Comparison of ENCODE assay signal across 8 cellular contexts in genomic region chr17:75845058-75845711, GRCh38. TPM values are rescaled to one million over a fixed set of nuclear protein-coding genes. Genes with fewer than 3 reads are reported as not detected.
A peak's percentile ranks its signal among the peaks of the same experiment; 100 is the strongest.
DNase-seq lines count a peak whose midpoint lies in the region; ATAC-seq and TF ChIP-seq lines count a peak whose summit lies in the region.

No MANE protein-coding gene starts in this region.

- H3K36me3 ChIP-seq in cardiac muscle cell: peaks cover 13% of the 10 kb centered on the region

- H3K4me3 ChIP-seq in cardiac muscle cell: no peak overlapping the region

- H3K9me3 Mint-ChIP-seq in activated naive CD8-positive, alpha-beta T cell (ENCODE audit: low read depth): no peaks in the 10 kb centered on the region
- no peaks in the 10 kb centered on the region for H3K9me3 Mint-ChIP-seq in progenitor cell of endocrine pancreas (ENCODE audit: low read depth)

- no peaks in the 10 kb centered on the region for H3K36me3 Mint-ChIP-seq in activated naive CD8-positive, alpha-beta T cell
- peaks cover 6% of the 10 kb centered on the region for H3K36me3 Mint-ChIP-seq in progenitor cell of endocrine pancreas (ENCODE audit: insufficient read depth)

- peak overlapping the region; percentile 59 for H3K27ac ChIP-seq in cardiac muscle cell

- H3K4me1 ChIP-seq in cardiac muscle cell (ENCODE audit: low read depth): peaks cover 23% of the 10 kb centered on the region

- H3K27ac Mint-ChIP-seq in activated naive CD8-positive, alpha-beta T cell: peak overlapping the region; percentile 58
- H3K27ac Mint-ChIP-seq in progenitor cell of endocrine pancreas: peak overlapping the region; percentile 86

- TF ChIP-seq CTCF in cardiac muscle cell (IDR thresholded peaks at IDR 0.05; ENCODE audit: low read depth, low read length) (peak; percentile 73), progenitor cell of endocrine pancreas (IDR thresholded peaks at IDR 0.05; ENCODE audit: unreplicated experiment) (peak; percentile 65)

- DNase-seq in DMS 273 treated with DMSO at 0.1 percent for 48 hours (lab: John Stamatoyannopoulos, UW) (peak; percentile 15), RPMI7951 (ENCODE audit: low read depth) (peak; percentile 60), cardiac muscle cell (ENCODE audit: low read depth in 1 of 2, low spot score in 1 of 2) (peak; percentile 69 to 84), progenitor cell of endocrine pancreas (ENCODE audit: low spot score, unreplicated experiment) (peak; percentile 55), NCI-H187 treated with DMSO at 0.1 percent for 48 hours (lab: John Stamatoyannopoulos, UW) (no peak)

- H3K9me3 ChIP-seq in cardiac muscle cell (ENCODE audit: low read depth): no peaks in the 10 kb centered on the region

- H3K27me3 Mint-ChIP-seq in activated naive CD8-positive, alpha-beta T cell: no peaks in the 10 kb centered on the region
- H3K27me3 Mint-ChIP-seq in progenitor cell of endocrine pancreas: no peaks in the 10 kb centered on the region

- peaks cover 20% of the 10 kb centered on the region for H3K4me1 Mint-ChIP-seq in activated naive CD8-positive, alpha-beta T cell (ENCODE audit: low read depth)
- H3K4me1 Mint-ChIP-seq in progenitor cell of endocrine pancreas (ENCODE audit: low read depth): peaks cover 12% of the 10 kb centered on the region

- peak overlapping the region; percentile 66 for H3K4me3 Mint-ChIP-seq in activated naive CD8-positive, alpha-beta T cell
- no peak overlapping the region for H3K4me3 Mint-ChIP-seq in progenitor cell of endocrine pancreas (ENCODE audit: low read depth)

- no peaks in the 10 kb centered on the region for H3K27me3 ChIP-seq in cardiac muscle cell

- ATAC-seq in GM19455 (IDR thresholded peaks at IDR 0.05; ENCODE audit: unreplicated experiment) (peak; percentile 67), HG03571 (IDR thresholded peaks at IDR 0.05; ENCODE audit: unreplicated experiment) (peak; percentile 71)

RNA-seq across cellular contexts. Expression of gene UNC13D, which starts 1.0 kb away (rescaled TPM):
- total RNA-seq in RPMI7951 (2014; rRNA removed; shearing (Covaris generic)): 0.78 TPM in 1 of 2 replicates, not detected in the other
- 4.6 and 14.8 TPM in 2 replicates for total RNA-seq in cardiac muscle cell
- polyA plus RNA-seq in cardiac muscle cell: 10.8 and 24.6 TPM in 2 replicates
- total RNA-seq in progenitor cell of endocrine pancreas: 2.7 and 3.1 TPM in 2 replicates

RNA-seq across cellular contexts. Expression of gene WBP2, which starts 9.9 kb away (rescaled TPM):
- 21.9 and 24.9 TPM in 2 replicates for total RNA-seq in RPMI7951 (2014; rRNA removed; shearing (Covaris generic))
- total RNA-seq in cardiac muscle cell: 61.3 and 75.6 TPM in 2 replicates
- 160 and 161 TPM in 2 replicates for polyA plus RNA-seq in cardiac muscle cell
- 47.9 and 57.7 TPM in 2 replicates for total RNA-seq in progenitor cell of endocrine pancreas

RNA-seq across cellular contexts. Expression of gene TRIM47, which starts 33.2 kb away (rescaled TPM):
- 13.6 and 15.9 TPM in 2 replicates for total RNA-seq in RPMI7951 (2014; rRNA removed; shearing (Covaris generic))
- total RNA-seq in cardiac muscle cell (1.3 and 4.6 TPM in 2 replicates), progenitor cell of endocrine pancreas (0.42 and 1.0 TPM in 2 replicates)
- polyA plus RNA-seq in cardiac muscle cell: 2.2 and 2.9 TPM in 2 replicates

RNA-seq across cellular contexts. Expression of gene TRIM65, which starts 51.6 kb away (rescaled TPM):
- total RNA-seq in RPMI7951 (2014; rRNA removed; shearing (Covaris generic)): 8.5 and 14.4 TPM in 2 replicates
- total RNA-seq in cardiac muscle cell: 20.2 and 31.5 TPM in 2 replicates
- 14.6 and 16.8 TPM in 2 replicates for polyA plus RNA-seq in cardiac muscle cell
- 13.9 and 17.1 TPM in 2 replicates for total RNA-seq in progenitor cell of endocrine pancreas

RNA-seq across cellular contexts. Expression of gene MRPL38, which starts 59.5 kb away (rescaled TPM):
- total RNA-seq in RPMI7951 (2014; rRNA removed; shearing (Covaris generic)): 25.4 and 36.3 TPM in 2 replicates
- 63.9 and 68.0 TPM in 2 replicates for total RNA-seq in cardiac muscle cell
- 222 and 227 TPM in 2 replicates for polyA plus RNA-seq in cardiac muscle cell
- total RNA-seq in progenitor cell of endocrine pancreas: 82.7 and 94.0 TPM in 2 replicates
